In genomic region chr17:61395983-61396585, GRCh38 we compare ENCODE assay signal across 12 cellular contexts. TPM values are rescaled to one million over a fixed set of nuclear protein-coding genes. Genes with fewer than 3 reads are reported as not detected.
A peak's percentile ranks its signal among the peaks of the same experiment; 100 is the strongest.
DNase-seq lines count a peak whose midpoint lies in the region; ATAC-seq and TF ChIP-seq lines count a peak whose summit lies in the region.
"Had no signal": no experiment of that assay in that cellular context is flagged by ENCODE, and none has a peak within 500 bp of the region (broad histone marks: within the 10 kb centered on the region; RNA-seq: fewer than 3 reads in every experiment).

No MANE protein-coding gene starts in this region.

- TF ChIP-seq POLR2A in heart left ventricle (IDR thresholded peaks at IDR 0.05) = no peak
- no peak for TF ChIP-seq POLR2A in prostate gland (IDR thresholded peaks at IDR 0.05)

- TF ChIP-seq CTCF in heart left ventricle (IDR thresholded peaks at IDR 0.05) (no peak), prostate gland (IDR thresholded peaks at IDR 0.05) (no peak), Calu3 (IDR thresholded peaks at IDR 0.05; ENCODE audit: unreplicated experiment) (no peak)

- H3K36me3 ChIP-seq in heart left ventricle (peaks cover 0 to under 1% (median 0%) of the 10 kb centered on the region in 9 donors), prostate gland (no peaks in the 10 kb centered on the region)
- H3K36me3 ChIP-seq: SJCRH30 had no signal

- H3K4me1 ChIP-seq in heart left ventricle = peaks cover 0 to 51% (median 29%) of the 10 kb centered on the region in 12 donors
- no peaks in the 10 kb centered on the region for H3K4me1 ChIP-seq in right cardiac atrium (ENCODE audit: control insufficient read depth, insufficient read depth, low read length)
- peaks cover 12% of the 10 kb centered on the region for H3K4me1 ChIP-seq in prostate gland (replicated peaks)

- peaks cover 35% of the 10 kb centered on the region for H3K27me3 Mint-ChIP-seq in Calu3 (ENCODE audit: unreplicated experiment)

- H3K27ac ChIP-seq in heart left ventricle = peak overlapping the region; percentile 59 to 88 (median 76)
- H3K27ac ChIP-seq in right cardiac atrium (ENCODE audit: low read length) = peak overlapping the region; percentile 18
- peak overlapping the region; percentile 79 to 84 for H3K27ac ChIP-seq in prostate gland
- H3K27ac ChIP-seq: SJCRH30 had no signal

- no peak overlapping the region for H3K4me3 Mint-ChIP-seq in Calu3 (ENCODE audit: low read depth, unreplicated experiment)

- peaks cover 6% of the 10 kb centered on the region for H3K36me3 Mint-ChIP-seq in Calu3 (ENCODE audit: insufficient read depth, unreplicated experiment)

- intact Hi-C loops in heart left ventricle (cut with DNase I) (loop anchor here in 6 of 10 donors (5.0 to 10.0 kb wide), 8 partner anchors 61 to 671 kb away; no protein-coding TSS in a partner anchor), Right ventricle myocardium superior (cut with DNase I) (loop anchor here (10.0 kb wide), 1 partner anchor 391 kb away; no protein-coding TSS in a partner anchor), right cardiac atrium (cut with DNase I) (loop anchor here (10.0 kb wide), 4 partner anchors 141 to 671 kb away; no protein-coding TSS in a partner anchor), prostate gland (cut with DNase I) (loop anchor here (10.0 kb wide), 3 partner anchors 191 to 671 kb away; no protein-coding TSS in a partner anchor), Calu3 (cut with micrococcal nuclease; ENCODE audit: unreplicated experiment) (loop anchor here (10.0 kb wide), 1 partner anchor 671 kb away; no protein-coding TSS in a partner anchor)

- DNase-seq in heart left ventricle = peak in 2 of 5 donors; percentile 55 to 70
- no peak for DNase-seq in Right ventricle myocardium superior
- DNase-seq in right cardiac atrium = peak in 2 of 3 donors; percentile 62 to 79
- DNase-seq in prostate gland (ENCODE audit: low spot score) = no peak
- no peak for DNase-seq in Calu3
- DNase-seq in activated CD4-positive, alpha-beta T cell treated with anti-CD3 and anti-CD28 coated beads for 1 hour = no peak
- no peak for DNase-seq in activated effector memory CD4-positive, alpha-beta T cell treated with anti-CD3 and anti-CD28 coated beads, Interleukin-2, amount 50 U/mL, for 16 hours
- DNase-seq: activated CD4-positive, alpha-beta T cell treated with anti-CD3 and anti-CD28 coated beads for 48 hours; activated naive CD4-positive, alpha-beta T cell treated with Interleukin-2 at 50 U/mL for 16 hours; naive thymus-derived CD4-positive, alpha-beta T cell; SJCRH30 had no signal

- no TSS peak for BruUV-seq in Calu3 (replicated peaks; lab: Mats Ljungman, UMichigan)

- WGBS in heart left ventricle, 4 donors = 9 to 24% (median 13%) methylated on average over 27 to 63 of the region's 63 CpGs
- WGBS in right cardiac atrium = 15% methylated on average over 63 of the region's 63 CpGs
- WGBS in prostate gland = 42% methylated on average over 45 of the region's 63 CpGs

- H3K9me3 ChIP-seq in heart left ventricle (no peaks in the 10 kb centered on the region), right cardiac atrium (ENCODE audit: control insufficient read depth, low read length) (no peaks in the 10 kb centered on the region), prostate gland (no peaks in the 10 kb centered on the region)
- H3K9me3 ChIP-seq: SJCRH30 had no signal

- ATAC-seq in heart left ventricle (no peak), Right ventricle myocardium superior (ENCODE audit: poor library complexity) (no peak), right cardiac atrium (no peak), HG03159 (IDR thresholded peaks at IDR 0.05; ENCODE audit: unreplicated experiment) (no peak)
- ATAC-seq: naive thymus-derived CD4-positive, alpha-beta T cell had no signal

- CTCF ChIA-PET in Calu3 (lab: Charles Lee) = no interaction called here

- H3K9me3 Mint-ChIP-seq in Calu3 (ENCODE audit: low read depth, unreplicated experiment) = no peaks in the 10 kb centered on the region

- H3K4me3 ChIP-seq in heart left ventricle (peak overlapping the region; percentile 15 to 84 (median 65)), right cardiac atrium (ENCODE audit: low read length) (peak overlapping the region; percentile 84), prostate gland (peak overlapping the region; percentile 37 to 45)
- H3K4me3 ChIP-seq: SJCRH30 had no signal

- no peaks in the 10 kb centered on the region for H3K4me1 Mint-ChIP-seq in Calu3 (ENCODE audit: low read depth, unreplicated experiment)

- H3K27ac Mint-ChIP-seq in Calu3 (ENCODE audit: unreplicated experiment) = no peak overlapping the region

- peaks cover 25 to 58% (median 47%) of the 10 kb centered on the region in 9 donors for H3K27me3 ChIP-seq in heart left ventricle
- no peaks in the 10 kb centered on the region for H3K27me3 ChIP-seq in right cardiac atrium (ENCODE audit: control insufficient read depth, insufficient read depth)
- peaks cover 3% of the 10 kb centered on the region for H3K27me3 ChIP-seq in prostate gland (replicated peaks; ENCODE audit: insufficient read depth)
- H3K27me3 ChIP-seq: SJCRH30 had no signal

RNA-seq across cellular contexts. Expression of gene TBX2, which starts 3.6 kb away (rescaled TPM):
- 10 to 100 TPM in 7 of 9 donors, 1 to 10 TPM in 2; 7.0 to 23.0 (median 13.6) TPM for total RNA-seq in heart left ventricle
- polyA plus RNA-seq in heart left ventricle = 10 to 100 TPM in 1 of 2 donors, 1 to 10 TPM in 1; 9.6 to 13.4 TPM
- 13.1 TPM for total RNA-seq in Right ventricle myocardium superior
- total RNA-seq in right cardiac atrium = 10 to 100 TPM in 2 of 4 donors, 1 to 10 TPM in 2; 5.9 to 12.4 (median 8.1) TPM
- 9.5 TPM for polyA plus RNA-seq in right cardiac atrium
- 10 to 100 TPM in 1 of 2 donors, 1 to 10 TPM in 1; 9.2 to 34.1 TPM for total RNA-seq in prostate gland
- total RNA-seq in Calu3 (2022) = 0.14 and 0.15 TPM in 2 replicates
- total RNA-seq: naive thymus-derived CD4-positive, alpha-beta T cell had no signal
- polyA plus RNA-seq: naive thymus-derived CD4-positive, alpha-beta T cell had no signal

RNA-seq across cellular contexts. Expression of gene TBX4, which starts 56.1 kb away (rescaled TPM):
- total RNA-seq in heart left ventricle = under 1 TPM in 3 of 9 donors, not detected in 6; 0.09 to 0.29 (median 0.10) TPM
- polyA plus RNA-seq in heart left ventricle = under 1 TPM in 1 of 2 donors, not detected in 1; 0.07 TPM
- not detected for total RNA-seq in Right ventricle myocardium superior
- total RNA-seq in right cardiac atrium = not detected
- polyA plus RNA-seq in right cardiac atrium = 0.11 TPM
- 1 to 10 TPM; 3.5 to 5.0 TPM for total RNA-seq in prostate gland
- total RNA-seq in Calu3 (2022) = not detected in 2 replicates
- total RNA-seq: naive thymus-derived CD4-positive, alpha-beta T cell had no signal
- polyA plus RNA-seq: naive thymus-derived CD4-positive, alpha-beta T cell had no signal

Comparison
In these comparisons a context has a peak if more than half of its experiments do, and no peak if none do; other contexts are left out.
1. DNase-seq: peak in right cardiac atrium (2 of 3); none in Right ventricle myocardium superior (single experiment), prostate gland (single experiment), Calu3 (single experiment), activated CD4-positive, alpha-beta T cell treated with anti-CD3 and anti-CD28 coated beads for 1 hour (single experiment) and activated effector memory CD4-positive, alpha-beta T cell treated with anti-CD3 and anti-CD28 coated beads, Interleukin-2, amount 50 U/mL, for 16 hours (single experiment).
2. H3K27ac ChIP-seq: peak in every context shown above with its lines; median percentile 82 in prostate gland; 76 in heart left ventricle; 18 in right cardiac atrium.
3. Peak in every context shown above with its lines, with median percentiles within 50 percentile points of each other: H3K4me3 ChIP-seq.